12 cellular contexts compared by ENCODE assay signal in the genomic region with DNA sequence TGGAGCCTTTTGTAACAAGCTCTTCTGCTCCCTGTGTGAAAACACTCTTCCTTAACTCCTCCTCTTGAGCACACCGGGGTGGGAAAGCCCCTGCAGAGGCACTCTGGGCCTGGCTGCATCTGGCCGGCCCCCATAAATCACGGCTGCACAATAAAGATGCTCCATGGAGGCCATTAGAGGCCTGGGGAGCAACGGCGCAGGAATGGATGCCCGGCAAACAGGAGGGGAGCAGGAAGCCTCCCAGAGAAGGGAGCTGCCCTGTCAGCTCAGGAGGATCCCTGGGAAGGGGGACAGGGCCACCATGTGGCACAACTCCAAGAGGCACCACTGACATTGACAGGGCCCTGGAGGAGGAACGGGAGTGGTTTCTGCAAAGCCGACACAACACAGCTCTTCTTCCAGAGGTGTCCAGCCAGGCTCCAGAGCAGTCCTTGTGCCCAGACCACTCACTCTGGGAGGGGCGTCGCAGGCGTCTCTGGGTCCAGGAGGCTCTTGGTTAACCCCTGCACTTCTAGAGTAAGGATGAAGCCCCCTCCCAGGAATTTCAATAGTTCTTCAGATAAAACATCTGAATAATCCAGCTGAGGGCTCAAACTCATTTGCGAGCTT.
A peak's percentile ranks its signal among the peaks of the same experiment; 100 is the strongest.
DNase-seq lines count a peak whose midpoint lies in the region.
"Had no signal": no experiment of that assay in that cellular context is flagged by ENCODE, and none has a peak within 500 bp of the region (broad histone marks: within the 10 kb centered on the region; RNA-seq: fewer than 3 reads in every experiment).

No MANE protein-coding gene starts in this region.

- DNase-seq in DMS79 (lab: John Stamatoyannopoulos, UW) (peak; percentile 11), NCI-H1436 (lab: John Stamatoyannopoulos, UW) (peak; percentile 43), NCI-H748 treated with DMSO at 0.1 percent for 48 hours (lab: John Stamatoyannopoulos, UW) (peak; percentile 86), iPS-NIHi7 (ENCODE audit: extremely low spot score) (peak; percentile 84), T1000 (lab: John Stamatoyannopoulos, UW) (no peak), SW 1271 (lab: John Stamatoyannopoulos, UW) (no peak), nucleus accumbens (lab: John Stamatoyannopoulos, UW) (no peak)
- DNase-seq in stimulated activated CD4-positive, alpha-beta T cell treated with anti-CD3 and anti-CD28 coated beads, Interleukin-12 subunit alpha, Interleukin-12 subunit beta, amount 100 ng/mL, for 4 hours, result no peak
- DNase-seq: activated CD8-positive, alpha-beta memory T cell treated with anti-CD3 and anti-CD28 coated beads, Interleukin-2, amount 50 U/mL, for 48 hours; caudate nucleus; stimulated activated naive B cell treated with anti-CD40 and anti-IgM and Interleukin-4, amounts not matched to agents 10 μg/mL and 1 μg/mL and 100 μg/mL, for 72 hours; upper lobe of right lung had no signal

Comparison
In these comparisons a context has a peak if more than half of its experiments do, and no peak if none do; other contexts are left out.
1. DNase-seq: peak in DMS79 (single experiment), NCI-H1436 (single experiment), NCI-H748 treated with DMSO at 0.1 percent for 48 hours (single experiment) and iPS-NIHi7 (single experiment); none in T1000 (single experiment), stimulated activated CD4-positive, alpha-beta T cell treated with anti-CD3 and anti-CD28 coated beads, Interleukin-12 subunit alpha, Interleukin-12 subunit beta, amount 100 ng/mL, for 4 hours (single experiment), SW 1271 (0 of 2) and nucleus accumbens (0 of 56).